ENCODE assay signal across 9 cellular contexts in the genomic region with DNA sequence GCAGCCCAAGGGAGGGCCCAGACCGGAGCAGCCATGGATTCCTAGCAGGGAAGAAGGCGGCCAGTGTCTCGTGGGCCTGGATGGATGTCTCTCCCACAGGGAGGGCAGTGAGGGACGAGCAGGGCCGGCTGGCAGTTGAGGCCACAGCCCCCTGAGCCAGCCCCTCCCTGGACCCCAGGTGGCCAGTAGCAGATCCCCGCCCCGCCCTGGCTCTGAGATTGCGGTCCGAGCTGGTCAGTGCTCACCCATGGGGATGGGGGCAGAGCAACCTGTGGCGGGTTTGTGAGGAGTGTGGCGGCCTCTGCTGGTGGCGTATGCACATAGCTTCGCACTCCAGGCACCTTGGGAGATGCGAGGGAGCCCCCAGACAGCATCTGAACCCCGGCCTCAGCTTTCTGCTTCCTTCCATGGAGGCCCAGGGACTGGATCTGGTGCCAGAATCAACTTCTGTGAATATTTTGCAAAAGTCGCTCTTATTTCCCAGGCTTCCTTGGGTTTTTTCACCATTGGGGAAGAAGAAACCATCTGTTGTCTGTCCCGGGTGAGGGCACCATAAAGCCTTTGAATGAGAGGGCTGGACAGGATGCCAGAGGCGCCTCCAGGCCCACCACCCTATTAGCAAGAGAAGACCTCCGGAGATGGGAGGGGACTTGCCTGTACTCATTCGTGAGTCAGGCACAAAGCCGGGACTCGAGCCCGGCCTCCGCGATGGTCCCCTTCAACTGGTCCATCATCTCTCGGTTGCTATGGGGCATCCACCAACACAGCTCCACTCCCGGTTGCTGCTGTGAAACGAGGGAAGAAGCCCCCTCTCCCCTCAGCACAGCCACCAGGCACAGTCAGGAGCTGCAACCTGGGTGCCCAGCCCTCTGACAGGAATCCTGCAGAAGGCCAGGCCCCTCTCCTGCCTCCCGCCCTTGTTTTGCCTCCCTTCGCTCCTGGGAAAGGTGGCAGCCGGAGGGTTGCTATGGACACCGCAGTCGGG. TPM values are rescaled to one million over a fixed set of nuclear protein-coding genes. Genes with fewer than 3 reads are reported as not detected.
DNase-seq lines count a peak whose midpoint lies in the region; ATAC-seq, FAIRE-seq and TF ChIP-seq lines count a peak whose summit lies in the region.
"Had no signal": no experiment of that assay in that cellular context is flagged by ENCODE, and none has a peak within 500 bp of the region (broad histone marks: within the 10 kb centered on the region; RNA-seq: fewer than 3 reads in every experiment).

No MANE protein-coding gene starts in this region.

- no peak overlapping the region for H3K4me3 ChIP-seq in OCI-LY7 (ENCODE audit: low read depth, low read length, poor library complexity, severe bottlenecking)
- no peak overlapping the region for H3K4me3 ChIP-seq in esophagus muscularis mucosa

- H3K9me3 ChIP-seq in OCI-LY7 (ENCODE audit: low read length) (no peaks in the 10 kb centered on the region), esophagus muscularis mucosa (no peaks in the 10 kb centered on the region)

- H3K9me2 ChIP-seq in OCI-LY7 (ENCODE audit: insufficient read depth, low read length), result no peaks in the 10 kb centered on the region

- no peaks in the 10 kb centered on the region for H3K79me2 ChIP-seq in OCI-LY7 (ENCODE audit: insufficient read depth, low read depth, low read length)

- WGBS in esophagus muscularis mucosa, result 45% methylated on average over 9 of the region's 33 CpGs

- H3K36me3 Mint-ChIP-seq in naive thymus-derived CD8-positive, alpha-beta T cell, result no peaks in the 10 kb centered on the region
- H3K36me3 Mint-ChIP-seq in stimulated activated memory B cell treated with anti-CD40 and anti-IgM and Interleukin-4, amounts not matched to agents 10 μg/mL and 1 μg/mL and 100 μg/mL, for 72 hours, result no peaks in the 10 kb centered on the region

- no peak overlapping the region for H3K4me2 ChIP-seq in OCI-LY7 (ENCODE audit: low read length)

- H3K27me3 ChIP-seq in esophagus muscularis mucosa, result peaks cover 0 to 7% (median 0%) of the 10 kb centered on the region in 4 donors

- H3K27ac ChIP-seq in OCI-LY7 (ENCODE audit: low read depth, low read length, poor library complexity, severe bottlenecking), result no peak overlapping the region
- H3K27ac ChIP-seq in esophagus muscularis mucosa (replicated peaks in 1 of 4), result no peak overlapping the region
- H3K27ac ChIP-seq: epithelial cell of prostate had no signal

- intact Hi-C loops in OCI-LY7 (cut with micrococcal nuclease; ENCODE audit: unreplicated experiment) (loop anchor here (1.0 to 5.0 kb wide), 4 partner anchors 112 to 396 kb away; no protein-coding TSS in a partner anchor), esophagus muscularis mucosa (cut with DNase I) (loop anchor here (2.0 kb wide), 3 partner anchors 210 to 398 kb away; no protein-coding TSS in a partner anchor)

- DNase-seq in GM10248 (ENCODE audit: extremely low spot score) (peak; percentile 84), HTR-8/SVneo (ENCODE audit: insufficient read length, low spot score) (peak; percentile 77), OCI-LY7 (ENCODE audit: low spot score) (peak; percentile 83), activated T-cell treated with anti-CD3 and anti-CD28 coated beads for 1 hour (ENCODE audit: low read depth) (peak; percentile 61), esophagus muscularis mucosa (ENCODE audit: extremely low spot score) (no peak)
- DNase-seq in naive thymus-derived CD8-positive, alpha-beta T cell, result peak; percentile 45 to 83 (median 68)

- no peak for TF ChIP-seq EP300 in esophagus muscularis mucosa (IDR thresholded peaks at IDR 0.05)

- TF ChIP-seq POLR2A in esophagus muscularis mucosa (IDR thresholded peaks at IDR 0.05; ENCODE audit: low read depth), result no peak

- no peak overlapping the region for H3K27ac Mint-ChIP-seq in naive thymus-derived CD8-positive, alpha-beta T cell
- no peak overlapping the region for H3K27ac Mint-ChIP-seq in stimulated activated memory B cell treated with anti-CD40 and anti-IgM and Interleukin-4, amounts not matched to agents 10 μg/mL and 1 μg/mL and 100 μg/mL, for 72 hours

- H3K4me1 Mint-ChIP-seq in naive thymus-derived CD8-positive, alpha-beta T cell, result peaks cover 0 to 2% (median 0%) of the 10 kb centered on the region in 4 donors
- H3K4me1 Mint-ChIP-seq in stimulated activated memory B cell treated with anti-CD40 and anti-IgM and Interleukin-4, amounts not matched to agents 10 μg/mL and 1 μg/mL and 100 μg/mL, for 72 hours, result no peaks in the 10 kb centered on the region

- peaks cover 0 to 7% (median 1%) of the 10 kb centered on the region in 5 donors for H3K27me3 Mint-ChIP-seq in naive thymus-derived CD8-positive, alpha-beta T cell
- no peaks in the 10 kb centered on the region for H3K27me3 Mint-ChIP-seq in stimulated activated memory B cell treated with anti-CD40 and anti-IgM and Interleukin-4, amounts not matched to agents 10 μg/mL and 1 μg/mL and 100 μg/mL, for 72 hours

- CTCF ChIA-PET in GM10248 (lab: Yijun Ruan, JAX) (interaction anchor here (0.6 to 3.8 kb wide), 52 partner anchors 9 to 399 kb away, joined by 3 to 62 read pairs (median 4); a partner anchor contains a TSS), OCI-LY7 (lab: Charles Lee; ENCODE audit: unreplicated experiment) (interaction anchor here (0.5 to 1.4 kb wide), 3 partner anchors 23 to 272 kb away, joined by 4 to 5 read pairs (median 5); no protein-coding TSS in a partner anchor)

- H3K4me1 ChIP-seq in OCI-LY7 (ENCODE audit: insufficient read depth, low read length, poor library complexity, severe bottlenecking) (peaks cover 3% of the 10 kb centered on the region), esophagus muscularis mucosa (peaks cover 0 to 9% (median 5%) of the 10 kb centered on the region in 4 donors)

- FAIRE-seq in HTR-8/SVneo (lab: Jason Lieb, UNC), result no peak

- H3K4me3 Mint-ChIP-seq in naive thymus-derived CD8-positive, alpha-beta T cell, result no peak overlapping the region
- no peak overlapping the region for H3K4me3 Mint-ChIP-seq in stimulated activated memory B cell treated with anti-CD40 and anti-IgM and Interleukin-4, amounts not matched to agents 10 μg/mL and 1 μg/mL and 100 μg/mL, for 72 hours

- H3K9me3 Mint-ChIP-seq in naive thymus-derived CD8-positive, alpha-beta T cell, result no peaks in the 10 kb centered on the region
- H3K9me3 Mint-ChIP-seq in stimulated activated memory B cell treated with anti-CD40 and anti-IgM and Interleukin-4, amounts not matched to agents 10 μg/mL and 1 μg/mL and 100 μg/mL, for 72 hours, result no peaks in the 10 kb centered on the region

- no peak overlapping the region for H2AFZ ChIP-seq in OCI-LY7 (ENCODE audit: low read length)

- no peaks in the 10 kb centered on the region for H4K20me1 ChIP-seq in OCI-LY7 (ENCODE audit: insufficient read depth, low read length)

- POLR2A ChIA-PET in GM10248 (lab: Yijun Ruan, JAX), result interaction anchor here (0.5 kb wide), 1 partner anchor 1323 kb away, joined by 3 read pairs; no protein-coding TSS in a partner anchor
- POLR2A ChIA-PET in OCI-LY7 (lab: Charles Lee), result no interaction called here
- POLR2A ChIA-PET in naive thymus-derived CD8-positive, alpha-beta T cell (lab: Charles Lee), result interaction anchor here (0.5 to 1.9 kb wide), 4 partner anchors 206 to 319 kb away, joined by 3 to 6 read pairs (median 4); no protein-coding TSS in a partner anchor

- peak; percentile 92 to 97 for ATAC-seq in naive thymus-derived CD8-positive, alpha-beta T cell
- ATAC-seq in stimulated activated memory B cell treated with anti-CD40 and anti-IgM and Interleukin-4, amounts not matched to agents 10 μg/mL and 1 μg/mL and 100 μg/mL, for 72 hours, result peak; percentile 88
- no peak for ATAC-seq in HG02938 (IDR thresholded peaks at IDR 0.05; ENCODE audit: unreplicated experiment)

- TF ChIP-seq CTCF in GM10248 (IDR thresholded peaks at IDR 0.05; ENCODE audit: control extremely low read depth, extremely low read depth, low read depth, missing control alignments) (peak; percentile 88), OCI-LY7 (conservative IDR thresholded peaks at IDR 0.05; ENCODE audit: low read length) (peak; percentile 96), esophagus muscularis mucosa (IDR thresholded peaks at IDR 0.05) (peak; percentile 86 to 91 (median 91))

- no TSS peak for BruUV-seq in OCI-LY7 (replicated peaks; lab: Mats Ljungman, UMichigan)

- H3K36me3 ChIP-seq in OCI-LY7 (ENCODE audit: insufficient read depth, low read length) (no peaks in the 10 kb centered on the region), esophagus muscularis mucosa (no peaks in the 10 kb centered on the region)

RNA-seq across cellular contexts. Expression of a gene that starts 8.6 kb away (rescaled TPM):
- total RNA-seq in OCI-LY7 (2014; rRNA removed; shearing (Covaris generic)), result 11.4 and 14.8 TPM in 2 replicates
- total RNA-seq in OCI-LY7 (2022) (44.5 and 50.8 TPM in 2 replicates), esophagus muscularis mucosa (10 to 100 TPM in 3 of 4 donors, 1 to 10 TPM in 1; 3.6 to 17.0 (median 12.4) TPM)
- under 1 TPM in 1 of 2 experiments, not detected in 1; 0.08 TPM for total RNA-seq in naive thymus-derived CD8-positive, alpha-beta T cell
- not detected for polyA plus RNA-seq in naive thymus-derived CD8-positive, alpha-beta T cell

RNA-seq across cellular contexts. Expression of a gene that starts 57.9 kb away (rescaled TPM):
- total RNA-seq in OCI-LY7 (2014; rRNA removed; shearing (Covaris generic)), result 16.3 and 19.1 TPM in 2 replicates
- 45.9 and 54.0 TPM in 2 replicates for total RNA-seq in OCI-LY7 (2022)
- total RNA-seq in esophagus muscularis mucosa, result 10 to 100 TPM; 15.9 to 26.2 (median 20.0) TPM
- 10 to 100 TPM; 11.7 to 13.5 TPM for total RNA-seq in naive thymus-derived CD8-positive, alpha-beta T cell
- polyA plus RNA-seq in naive thymus-derived CD8-positive, alpha-beta T cell, result 10 to 100 TPM; 41.0 to 45.7 (median 45.1) TPM

Comparison
In these comparisons a context has a peak if more than half of its experiments do, and no peak if none do; other contexts are left out.
1. RNA of a gene that starts 8.6 kb away (total RNA-seq): 11.4 to 50.8 TPM in OCI-LY7 and 3.6 to 17.0 TPM in esophagus muscularis mucosa; 0.08 TPM in naive thymus-derived CD8-positive, alpha-beta T cell; every median in the first group is over 4 times any median in the second.
2. Peak in every context shown above with its lines, with median percentiles within 50 percentile points of each other: CTCF ChIP-seq.